ENCODE assay signal across 20 cellular contexts in genomic region chr1:56773341-56774066, GRCh38. TPM values are rescaled to one million over a fixed set of nuclear protein-coding genes. Genes with fewer than 3 reads are reported as not detected.
A peak's percentile ranks its signal among the peaks of the same experiment; 100 is the strongest.
DNase-seq lines count a peak whose midpoint lies in the region; ATAC-seq lines count a peak whose summit lies in the region.
"Had no signal": no experiment of that assay in that cellular context is flagged by ENCODE, and none has a peak within 500 bp of the region (broad histone marks: within the 10 kb centered on the region; RNA-seq: fewer than 3 reads in every experiment).

No MANE protein-coding gene starts in this region.

- CTCF ChIA-PET in activated CD4-positive, alpha-beta T cell treated with anti-CD3 and anti-CD28 coated beads for 36 hours (lab: Charles Lee): interaction anchor here (1.1 kb wide), 1 partner anchor 9 kb away, joined by 3 read pairs; no protein-coding TSS in a partner anchor
- CTCF ChIA-PET in naive thymus-derived CD4-positive, alpha-beta T cell (lab: Charles Lee): no interaction called here

- no peaks in the 10 kb centered on the region for H3K36me3 ChIP-seq in adipocyte (ENCODE audit: control insufficient read depth, insufficient read depth, low read length, severe bottlenecking)
- H3K36me3 ChIP-seq in naive thymus-derived CD4-positive, alpha-beta T cell (ENCODE audit: control insufficient read depth in 2 of 3, insufficient read depth in 3 of 3, low read length in 3 of 3): no peaks in the 10 kb centered on the region
- H3K36me3 ChIP-seq: sigmoid colon, tibial artery had no signal

- intact Hi-C loops in activated CD4-positive, alpha-beta T cell treated with anti-CD3 and anti-CD28 coated beads for 36 hours (cut with DNase I, micrococcal nuclease): no loop called here
- intact Hi-C loops in naive thymus-derived CD4-positive, alpha-beta T cell (cut with micrococcal nuclease): no loop called here
- intact Hi-C loops in cardiac septum (cut with DNase I): no loop called here

- H3K9me3 Mint-ChIP-seq in activated CD4-positive, alpha-beta T cell treated with anti-CD3 and anti-CD28 coated beads for 36 hours (ENCODE audit: low read depth): peaks cover 2% of the 10 kb centered on the region
- H3K9me3 Mint-ChIP-seq in naive thymus-derived CD4-positive, alpha-beta T cell: peaks cover 0 to 7% (median 0%) of the 10 kb centered on the region in 11 donors
- H3K9me3 Mint-ChIP-seq: WTC11 had no signal

- peak; percentile 18 for DNase-seq in activated CD4-positive, alpha-beta T cell treated with anti-CD3 and anti-CD28 coated beads for 36 hours
- DNase-seq in activated CD4-positive, alpha-beta T cell treated with anti-CD3 and anti-CD28 coated beads for 4 hours: no peak
- DNase-seq in EL: peak; percentile 29
- peak; percentile 11 for DNase-seq in adipocyte (ENCODE audit: low read depth)
- DNase-seq in naive thymus-derived CD4-positive, alpha-beta T cell: no peak
- no peak for DNase-seq in cardiac septum (ENCODE audit: low spot score)
- no peak for DNase-seq in NCI-H774 (lab: John Stamatoyannopoulos, UW)
- no peak for DNase-seq in T-helper 9 cell
- DNase-seq: aorta; COR-L47; cortex of kidney; HCEC 1CT; NCI-H82; occipital lobe; sigmoid colon; stimulated activated CD4-positive, alpha-beta T cell treated with anti-CD3 and anti-CD28 coated beads, Interleukin-2, amount 100 ng/mL, for 48 hours; tibial artery had no signal

- H3K4me3 ChIP-seq in adipocyte (ENCODE audit: low read length): no peak overlapping the region
- peak overlapping the region; percentile 38 for H3K4me3 ChIP-seq in naive thymus-derived CD4-positive, alpha-beta T cell (ENCODE audit: low read length)
- H3K4me3 ChIP-seq: sigmoid colon, tibial artery had no signal

- peak; percentile 51 for ATAC-seq in activated CD4-positive, alpha-beta T cell treated with anti-CD3 and anti-CD28 coated beads for 36 hours
- ATAC-seq in naive thymus-derived CD4-positive, alpha-beta T cell: no peak
- ATAC-seq: WTC11 had no signal

- H3K36me3 Mint-ChIP-seq in activated CD4-positive, alpha-beta T cell treated with anti-CD3 and anti-CD28 coated beads for 36 hours (ENCODE audit: low read depth): no peaks in the 10 kb centered on the region
- H3K36me3 Mint-ChIP-seq in naive thymus-derived CD4-positive, alpha-beta T cell: peaks cover 0 to 1% (median 0%) of the 10 kb centered on the region in 5 donors
- H3K36me3 Mint-ChIP-seq: WTC11 had no signal

- no peak overlapping the region for H3K27ac ChIP-seq in naive thymus-derived CD4-positive, alpha-beta T cell (ENCODE audit: low read depth, low read length)
- H3K27ac ChIP-seq: sigmoid colon, tibial artery had no signal

- no peaks in the 10 kb centered on the region for H3K27me3 ChIP-seq in adipocyte (replicated peaks; ENCODE audit: control insufficient read depth, insufficient read depth, low read length)
- H3K27me3 ChIP-seq in naive thymus-derived CD4-positive, alpha-beta T cell (ENCODE audit: control insufficient read depth in 2 of 2, insufficient read depth in 2 of 2, low read length in 2 of 2): no peaks in the 10 kb centered on the region
- H3K27me3 ChIP-seq: sigmoid colon, tibial artery had no signal

- peaks cover 13% of the 10 kb centered on the region for H3K4me1 Mint-ChIP-seq in activated CD4-positive, alpha-beta T cell treated with anti-CD3 and anti-CD28 coated beads for 36 hours
- peaks cover 6 to 21% (median 8%) of the 10 kb centered on the region in 7 donors for H3K4me1 Mint-ChIP-seq in naive thymus-derived CD4-positive, alpha-beta T cell
- H3K4me1 Mint-ChIP-seq: WTC11 had no signal

- no peak overlapping the region for H3K4me3 Mint-ChIP-seq in activated CD4-positive, alpha-beta T cell treated with anti-CD3 and anti-CD28 coated beads for 36 hours
- H3K4me3 Mint-ChIP-seq in naive thymus-derived CD4-positive, alpha-beta T cell: peak overlapping the region in 8 of 10 donors; percentile 26 to 77 (median 50)
- H3K4me3 Mint-ChIP-seq: WTC11 had no signal

- H3K27ac Mint-ChIP-seq in activated CD4-positive, alpha-beta T cell treated with anti-CD3 and anti-CD28 coated beads for 36 hours: no peak overlapping the region
- no peak overlapping the region for H3K27ac Mint-ChIP-seq in naive thymus-derived CD4-positive, alpha-beta T cell
- H3K27ac Mint-ChIP-seq: WTC11 had no signal

- POLR2A ChIA-PET in activated CD4-positive, alpha-beta T cell treated with anti-CD3 and anti-CD28 coated beads for 36 hours (lab: Charles Lee): no interaction called here
- POLR2A ChIA-PET in naive thymus-derived CD4-positive, alpha-beta T cell (lab: Charles Lee): no interaction called here

- H3K9me3 ChIP-seq in adipocyte (ENCODE audit: control insufficient read depth, low read length): no peaks in the 10 kb centered on the region
- no peaks in the 10 kb centered on the region for H3K9me3 ChIP-seq in naive thymus-derived CD4-positive, alpha-beta T cell (ENCODE audit: control insufficient read depth in 2 of 3, low read length in 3 of 3)
- H3K9me3 ChIP-seq: sigmoid colon, tibial artery had no signal

- H3K9ac ChIP-seq in adipocyte (ENCODE audit: low read length): no peak overlapping the region

- peaks cover 13% of the 10 kb centered on the region for H3K4me1 ChIP-seq in adipocyte (ENCODE audit: control insufficient read depth, insufficient read depth, low read length)
- H3K4me1 ChIP-seq in naive thymus-derived CD4-positive, alpha-beta T cell (ENCODE audit: control insufficient read depth in 2 of 2, insufficient read depth in 2 of 2, low read length in 2 of 2): no peaks in the 10 kb centered on the region
- H3K4me1 ChIP-seq: sigmoid colon, tibial artery had no signal

- peaks cover 1% of the 10 kb centered on the region for H3K27me3 Mint-ChIP-seq in activated CD4-positive, alpha-beta T cell treated with anti-CD3 and anti-CD28 coated beads for 36 hours
- peaks cover 0 to 11% (median 8%) of the 10 kb centered on the region in 5 donors for H3K27me3 Mint-ChIP-seq in naive thymus-derived CD4-positive, alpha-beta T cell

RNA-seq across cellular contexts. Expression of gene FYB2, which starts 45.7 kb away (rescaled TPM):
- total RNA-seq in activated CD4-positive, alpha-beta T cell treated with anti-CD3 and anti-CD28 coated beads for 36 hours: not detected
- total RNA-seq in naive thymus-derived CD4-positive, alpha-beta T cell: not detected
- not detected for polyA plus RNA-seq in naive thymus-derived CD4-positive, alpha-beta T cell
- 6.0 TPM for total RNA-seq in cardiac septum
- total RNA-seq: aorta, epithelial cell of proximal tubule, mesenteric fat pad, sigmoid colon had no signal

Comparison
In these comparisons a context has a peak if more than half of its experiments do, and no peak if none do; other contexts are left out.
1. DNase-seq: peak in activated CD4-positive, alpha-beta T cell treated with anti-CD3 and anti-CD28 coated beads for 36 hours (single experiment), EL (single experiment) and adipocyte (single experiment); none in activated CD4-positive, alpha-beta T cell treated with anti-CD3 and anti-CD28 coated beads for 4 hours (0 of 2), naive thymus-derived CD4-positive, alpha-beta T cell (0 of 9), cardiac septum (single experiment), NCI-H774 (single experiment) and T-helper 9 cell (single experiment).